ENCODE assay signal across 23 cellular contexts in genomic region chr3:5531741-5532140, GRCh38.
A peak's percentile ranks its signal among the peaks of the same experiment; 100 is the strongest.
DNase-seq lines count a peak whose midpoint lies in the region; ATAC-seq, FAIRE-seq and TF ChIP-seq lines count a peak whose summit lies in the region.
"Had no signal": no experiment of that assay in that cellular context is flagged by ENCODE, and none has a peak within 500 bp of the region (broad histone marks: within the 10 kb centered on the region; RNA-seq: fewer than 3 reads in every experiment).

No MANE protein-coding gene starts in this region.

- TF ChIP-seq RAD21 in K562 (CRISPR knock-in tag; conservative IDR thresholded peaks at IDR 0.05 in 1 of 2, IDR thresholded peaks at IDR 0.05 in 1 of 2), result no peak

- no peak overlapping the region for H3K4me2 ChIP-seq in K562 (ENCODE audit: insufficient read depth, low read length)
- H3K4me2 ChIP-seq: A549, GM23338 had no signal

- WGBS in K562 (ENCODE audit: insufficient coverage, low coverage, missing lambda C conversion rate), result 38% methylated on average over 2 of the region's 2 CpGs

- peak; percentile 40 for DNase-seq in DMS79 treated with DMSO at 0.1 percent for 48 hours (lab: John Stamatoyannopoulos, UW)
- no peak for DNase-seq in DMS79 (lab: John Stamatoyannopoulos, UW)
- no peak for DNase-seq in K562 (ENCODE audit: extremely low read depth in 1 of 4, low spot score in 3 of 4)
- no peak for DNase-seq in stimulated activated CD4-positive, alpha-beta T cell treated with anti-CD3 and anti-CD28 coated beads, Interleukin-2, amount 100 ng/mL, for 24 hours
- no peak for DNase-seq in LoVo (ENCODE audit: low spot score)
- no peak for DNase-seq in activated gamma-delta T cell (lab: John Stamatoyannopoulos, UW)
- DNase-seq: AML-193; Caco-2; CD4-positive, alpha-beta T cell; EL; HCEC 1CT; KBM-7 had no signal

- intact Hi-C loops in K562 (cut with micrococcal nuclease), result no loop called here

- H2AFZ ChIP-seq in K562 (ENCODE audit: low read depth, low read length), result peak overlapping the region; percentile 30; the same call in 1 of the 2 replicates
- H2AFZ ChIP-seq: GM23338 had no signal

- no peak overlapping the region for H3K9ac ChIP-seq in K562 (ENCODE audit: insufficient read depth in 1 of 2, low read depth in 2 of 2, low read length in 2 of 2)

- H3K4me3 ChIP-seq in K562, result no peak overlapping the region
- H3K4me3 ChIP-seq: A549, GM23338 had no signal

- H3K27me3 ChIP-seq in K562 (ENCODE audit: control insufficient read depth in 2 of 2, insufficient read depth in 2 of 2, low read length in 2 of 2), result no peaks in the 10 kb centered on the region

- BruUV-seq in K562 (replicated peaks; lab: Mats Ljungman, UMichigan), result no TSS peak

- POLR2A ChIA-PET in K562 (lab: Yijun Ruan, JAX), result interaction anchor here (0.6 to 1.0 kb wide), 2 partner anchors 77 to 222 kb away, joined by 3 read pairs; no protein-coding TSS in a partner anchor

- no peaks in the 10 kb centered on the region for H3K9me3 ChIP-seq in K562 (replicated peaks; ENCODE audit: control insufficient read depth, insufficient read depth, low read depth, low read length)
- H3K9me3 ChIP-seq: A549, Caco-2 had no signal

- in situ Hi-C loops in K562 (cut with MboI), result no loop called here

- no peak for TF ChIP-seq CTCF in K562 (IDR thresholded peaks at IDR 0.05 in 2 of 3, conservative IDR thresholded peaks at IDR 0.05 in 1 of 3; ENCODE audit: insufficient read depth in 2 of 3, low read depth in 1 of 3, low read length in 3 of 3)

- TF ChIP-seq POLR2A in K562 (conservative IDR thresholded peaks at IDR 0.05), result no peak

- no peak for TF ChIP-seq EP300 in K562 (IDR thresholded peaks at IDR 0.05; ENCODE audit: low read length)

- CTCF ChIA-PET in K562 (lab: Yijun Ruan, JAX; ENCODE audit: low intra/inter-chr PET ratio), result no interaction called here

- no peak for FAIRE-seq in K562 (lab: Jason Lieb, UNC)
- FAIRE-seq: A549, D721Med, G401.6, GM12891, GM18507, H54 had no signal

- H3K9me1 ChIP-seq in K562 (ENCODE audit: control insufficient read depth, insufficient read depth, low read length), result no peaks in the 10 kb centered on the region

- no peaks in the 10 kb centered on the region for H3K79me2 ChIP-seq in K562 (ENCODE audit: control insufficient read depth, insufficient read depth, low read length)

- peaks cover 0 to 4% of the 10 kb centered on the region in 2 experiments; a peak in 1 of 5 replicates for H3K4me1 ChIP-seq in K562 (replicated peaks in 1 of 2; ENCODE audit: control insufficient read depth in 2 of 2, insufficient read depth in 2 of 2, low read length in 2 of 2)
- H3K4me1 ChIP-seq: A549, Caco-2 had no signal

- no peak overlapping the region for H3K27ac ChIP-seq in K562 (ENCODE audit: extremely low read depth, low read depth, low read length)
- H3K27ac ChIP-seq: 22Rv1, A549, C4-2B, HL-60 had no signal

- H4K20me1 ChIP-seq in K562 (replicated peaks; ENCODE audit: control insufficient read depth, insufficient read depth, low read length), result no peaks in the 10 kb centered on the region

- H3K36me3 ChIP-seq in K562 (ENCODE audit: control insufficient read depth, insufficient read depth, low read length), result no peaks in the 10 kb centered on the region

- peak; percentile 24 for ATAC-seq in GM19324 (IDR thresholded peaks at IDR 0.05; ENCODE audit: low FRiP score, unreplicated experiment)
- ATAC-seq in K562, result peak; percentile 54; the same call in 2 of the 3 replicates
- ATAC-seq: A549, GM23338 had no signal

TF ChIP-seq in K562, 482 proteins besides CTCF, POLR2A, EP300 and RAD21:
- TF ChIP-seq NKRF (IDR thresholded peaks at IDR 0.05; ENCODE audit: borderline replicate concordance), result no peak
- TF ChIP-seq ZNF354B (CRISPR knock-in tag; IDR thresholded peaks at IDR 0.05), result no peak
- TF ChIP-seq NELFE (IDR thresholded peaks at IDR 0.05; ENCODE audit: insufficient read depth, insufficient read length), result no peak
- no peak for TF ChIP-seq MYC (IDR thresholded peaks at IDR 0.05; ENCODE audit: low read depth, low read length)
- TF ChIP-seq MYC (CRISPR knock-in tag; IDR thresholded peaks at IDR 0.05; ENCODE audit: borderline replicate concordance, low read depth), result 0 out of 2 replicates have a peak, but pooled peaks have one; percentile 27
- peak; percentile 49 for TF ChIP-seq NFIC (IDR thresholded peaks at IDR 0.05)
